ENCODE assay signal across 22 cellular contexts in genomic region chr6:159065751-159066329, GRCh38. TPM values are rescaled to one million over a fixed set of nuclear protein-coding genes. Genes with fewer than 3 reads are reported as not detected.
DNase-seq lines count a peak whose midpoint lies in the region; ATAC-seq and TF ChIP-seq lines count a peak whose summit lies in the region.
"Had no signal": no experiment of that assay in that cellular context is flagged by ENCODE, and none has a peak within 500 bp of the region (broad histone marks: within the 10 kb centered on the region; RNA-seq: fewer than 3 reads in every experiment).

No MANE protein-coding gene starts in this region.

- BruUV-seq in Caco-2 (replicated peaks; lab: Mats Ljungman, UMichigan): no TSS peak

- H3K27me3 ChIP-seq in naive thymus-derived CD4-positive, alpha-beta T cell (ENCODE audit: control insufficient read depth in 2 of 2, insufficient read depth in 2 of 2, low read length in 2 of 2): no peaks in the 10 kb centered on the region
- H3K27me3 ChIP-seq in testis (no peaks in the 10 kb centered on the region), adrenal gland (no peaks in the 10 kb centered on the region), right lobe of liver (no peaks in the 10 kb centered on the region), Caco-2 (replicated peaks; ENCODE audit: control insufficient read depth, insufficient read depth, low read length) (peaks cover 2% of the 10 kb centered on the region)

- H3K9me3 Mint-ChIP-seq in activated naive CD4-positive, alpha-beta T cell treated with anti-CD3 and anti-CD28 coated beads, Interleukin-2, amount 50 U/mL, for 24 hours: peaks cover 4% of the 10 kb centered on the region
- H3K9me3 Mint-ChIP-seq in activated naive CD4-positive, alpha-beta T cell treated with anti-CD3 and anti-CD28 coated beads, Interleukin-2, amount 50 U/mL, for 72 hours: peaks cover 3 to 30% of the 10 kb centered on the region in 2 donors
- no peaks in the 10 kb centered on the region for H3K9me3 Mint-ChIP-seq in activated naive CD8-positive, alpha-beta T cell (ENCODE audit: low read depth)
- H3K9me3 Mint-ChIP-seq in naive thymus-derived CD4-positive, alpha-beta T cell: peaks cover 0 to 3% (median 0%) of the 10 kb centered on the region in 11 donors
- H3K9me3 Mint-ChIP-seq in Caco-2 (ENCODE audit: unreplicated experiment): no peaks in the 10 kb centered on the region
- H3K9me3 Mint-ChIP-seq: activated CD4-positive, alpha-beta memory T cell treated with anti-CD3 and anti-CD28 coated beads, Interleukin-2, amount 10 ng/mL, durations not matched to agents 7 days and 5 days; CD14-positive monocyte; H9; neural crest cell had no signal

- peaks cover 51% of the 10 kb centered on the region in 2 donors for H3K4me1 ChIP-seq in naive thymus-derived CD4-positive, alpha-beta T cell (ENCODE audit: control insufficient read depth in 2 of 2, insufficient read depth in 2 of 2, low read length in 2 of 2)
- H3K4me1 ChIP-seq in testis: peaks cover 3% of the 10 kb centered on the region
- H3K4me1 ChIP-seq in adrenal gland (replicated peaks in 1 of 2): no peaks in the 10 kb centered on the region
- peaks cover 0 to 6% (median 0%) of the 10 kb centered on the region in 4 donors for H3K4me1 ChIP-seq in right lobe of liver
- no peaks in the 10 kb centered on the region for H3K4me1 ChIP-seq in Caco-2

- no peaks in the 10 kb centered on the region for H3K36me3 ChIP-seq in naive thymus-derived CD4-positive, alpha-beta T cell (ENCODE audit: control insufficient read depth in 2 of 3, insufficient read depth in 3 of 3, low read length in 3 of 3)
- H3K36me3 ChIP-seq in testis (ENCODE audit: low read depth, missing control alignments): no peaks in the 10 kb centered on the region
- H3K36me3 ChIP-seq in adrenal gland (replicated peaks in 1 of 2): no peaks in the 10 kb centered on the region
- no peaks in the 10 kb centered on the region for H3K36me3 ChIP-seq in right lobe of liver
- H3K36me3 ChIP-seq in Caco-2 (ENCODE audit: control insufficient read depth, insufficient read depth, low read length): no peaks in the 10 kb centered on the region
- H3K36me3 ChIP-seq: WERI-Rb-1 had no signal

- POLR2A ChIA-PET in naive thymus-derived CD4-positive, alpha-beta T cell (lab: Charles Lee): interaction anchor here (1.0 to 9.2 kb wide), 10 partner anchors 8 to 33 kb away, joined by 3 to 148 read pairs (median 9); partner anchors contain the start of gene TAGAP
- POLR2A ChIA-PET in Caco-2 (lab: Charles Lee): interaction anchor here (0.6 kb wide), 1 partner anchor 647 kb away, joined by 3 read pairs; no protein-coding TSS in a partner anchor

- no peaks in the 10 kb centered on the region for H3K27me3 Mint-ChIP-seq in activated naive CD4-positive, alpha-beta T cell treated with anti-CD3 and anti-CD28 coated beads, Interleukin-2, amount 50 U/mL, for 24 hours
- H3K27me3 Mint-ChIP-seq in activated naive CD8-positive, alpha-beta T cell: no peaks in the 10 kb centered on the region
- peaks cover 0 to 1% (median 0%) of the 10 kb centered on the region in 5 donors for H3K27me3 Mint-ChIP-seq in naive thymus-derived CD4-positive, alpha-beta T cell
- H3K27me3 Mint-ChIP-seq in Caco-2 (ENCODE audit: insufficient read depth, unreplicated experiment): peaks cover 40% of the 10 kb centered on the region

- H3K27ac Mint-ChIP-seq in activated naive CD4-positive, alpha-beta T cell treated with anti-CD3 and anti-CD28 coated beads, Interleukin-2, amount 50 U/mL, for 24 hours: peak overlapping the region; percentile 96
- peak overlapping the region in 1 of 2 donors; percentile 61 for H3K27ac Mint-ChIP-seq in activated naive CD4-positive, alpha-beta T cell treated with anti-CD3 and anti-CD28 coated beads, Interleukin-2, amount 50 U/mL, for 72 hours
- peak overlapping the region; percentile 97 for H3K27ac Mint-ChIP-seq in activated naive CD8-positive, alpha-beta T cell
- H3K27ac Mint-ChIP-seq in naive thymus-derived CD4-positive, alpha-beta T cell: peak overlapping the region in 8 of 9 donors; percentile 89 to 99 (median 98)
- no peak overlapping the region for H3K27ac Mint-ChIP-seq in Caco-2 (ENCODE audit: unreplicated experiment)
- H3K27ac Mint-ChIP-seq: activated CD4-positive, alpha-beta memory T cell treated with anti-CD3 and anti-CD28 coated beads, Interleukin-2, amount 10 ng/mL, durations not matched to agents 7 days and 5 days; H9 had no signal

- H3K4me3 ChIP-seq in naive thymus-derived CD4-positive, alpha-beta T cell (ENCODE audit: low read length): no peak overlapping the region
- H3K4me3 ChIP-seq in testis (no peak overlapping the region), adrenal gland (no peak overlapping the region), right lobe of liver (no peak overlapping the region), Caco-2 (ENCODE audit: low read depth, low read length) (no peak overlapping the region)
- H3K4me3 ChIP-seq: coronary artery had no signal

- intact Hi-C loops in naive thymus-derived CD4-positive, alpha-beta T cell (cut with micrococcal nuclease): no loop called here
- intact Hi-C loops in testis (cut with DNase I; ENCODE audit: low total_unique reads) (no loop called here), adrenal gland (cut with DNase I) (no loop called here), right lobe of liver (cut with DNase I) (no loop called here), Caco-2 (cut with micrococcal nuclease; ENCODE audit: unreplicated experiment) (no loop called here)

- ATAC-seq in activated naive CD4-positive, alpha-beta T cell treated with anti-CD3 and anti-CD28 coated beads, Interleukin-2, amount 50 U/mL, for 72 hours: no peak
- ATAC-seq in naive thymus-derived CD4-positive, alpha-beta T cell: no peak
- ATAC-seq in right lobe of liver: no peak

- H3K36me3 Mint-ChIP-seq in activated naive CD4-positive, alpha-beta T cell treated with anti-CD3 and anti-CD28 coated beads, Interleukin-2, amount 50 U/mL, for 24 hours: peaks cover 2% of the 10 kb centered on the region
- H3K36me3 Mint-ChIP-seq in activated naive CD4-positive, alpha-beta T cell treated with anti-CD3 and anti-CD28 coated beads, Interleukin-2, amount 50 U/mL, for 72 hours: peaks cover 16 to 53% of the 10 kb centered on the region in 2 donors
- H3K36me3 Mint-ChIP-seq in activated naive CD8-positive, alpha-beta T cell: peaks cover 5% of the 10 kb centered on the region
- peaks cover 0 to 20% (median 0%) of the 10 kb centered on the region in 5 donors for H3K36me3 Mint-ChIP-seq in naive thymus-derived CD4-positive, alpha-beta T cell
- H3K36me3 Mint-ChIP-seq in Caco-2 (ENCODE audit: insufficient read depth, unreplicated experiment): no peaks in the 10 kb centered on the region

- WGBS in testis, 2 donors: 73 to 76% methylated on average over 3 of the region's 3 CpGs
- WGBS in adrenal gland, 4 donors: 83 to 92% (median 89%) methylated on average over 3 of the region's 3 CpGs
- 81% methylated on average over 2 of the region's 3 CpGs for whole genome bisulfite sequencing in right lobe of liver (ENCODE audit: insufficient coverage, low coverage, low lambda C conversion rate, missing lambda C conversion rate)

- no peak for DNase-seq in activated naive CD4-positive, alpha-beta T cell treated with anti-CD3 and anti-CD28 coated beads, Interleukin-2, amount 50 U/mL, for 72 hours (ENCODE audit: low spot score in 2 of 2)
- DNase-seq in naive thymus-derived CD4-positive, alpha-beta T cell: no peak
- DNase-seq in testis (no peak), adrenal gland (no peak), right lobe of liver (no peak), Caco-2 (no peak)
- DNase-seq: activated CD4-positive, alpha-beta memory T cell treated with anti-CD3 and anti-CD28 coated beads, Interleukin-2, amount 10 ng/mL, durations not matched to agents 7 days and 5 days; GDM1; H9; KBM-7; mesenchymal stem cell; NCI-H2171; NCI-H526; RPMI8226; WERI-Rb-1 had no signal

- no peak overlapping the region for H3K4me3 Mint-ChIP-seq in activated naive CD4-positive, alpha-beta T cell treated with anti-CD3 and anti-CD28 coated beads, Interleukin-2, amount 50 U/mL, for 24 hours
- peak overlapping the region; percentile 22 for H3K4me3 Mint-ChIP-seq in activated naive CD8-positive, alpha-beta T cell
- peak overlapping the region in 7 of 10 donors; percentile 7 to 84 (median 64) for H3K4me3 Mint-ChIP-seq in naive thymus-derived CD4-positive, alpha-beta T cell
- no peak overlapping the region for H3K4me3 Mint-ChIP-seq in Caco-2 (ENCODE audit: unreplicated experiment)
- H3K4me3 Mint-ChIP-seq: activated CD4-positive, alpha-beta memory T cell treated with anti-CD3 and anti-CD28 coated beads, Interleukin-2, amount 10 ng/mL, durations not matched to agents 7 days and 5 days; CD14-positive monocyte; H9; neural crest cell had no signal

- H3K4me1 Mint-ChIP-seq in activated naive CD4-positive, alpha-beta T cell treated with anti-CD3 and anti-CD28 coated beads, Interleukin-2, amount 50 U/mL, for 24 hours: peaks cover 77% of the 10 kb centered on the region
- H3K4me1 Mint-ChIP-seq in activated naive CD8-positive, alpha-beta T cell (ENCODE audit: low read depth): peaks cover 78% of the 10 kb centered on the region
- peaks cover 59 to 77% (median 62%) of the 10 kb centered on the region in 7 donors for H3K4me1 Mint-ChIP-seq in naive thymus-derived CD4-positive, alpha-beta T cell
- H3K4me1 Mint-ChIP-seq in Caco-2 (ENCODE audit: low read depth, unreplicated experiment): no peaks in the 10 kb centered on the region
- H3K4me1 Mint-ChIP-seq: neural crest cell had no signal

- no peak for TF ChIP-seq CTCF in testis (IDR thresholded peaks at IDR 0.05)
- TF ChIP-seq CTCF in adrenal gland (IDR thresholded peaks at IDR 0.05): no peak
- no peak for TF ChIP-seq CTCF in right lobe of liver (IDR thresholded peaks at IDR 0.05)
- TF ChIP-seq CTCF in Caco-2 (IDR thresholded peaks at IDR 0.05; ENCODE audit: insufficient read depth in 1 of 2, low read depth in 1 of 2, low read length in 1 of 2, severe bottlenecking in 1 of 2, unreplicated experiment in 1 of 2): no peak

- H3K9me3 ChIP-seq in naive thymus-derived CD4-positive, alpha-beta T cell (ENCODE audit: control insufficient read depth in 2 of 3, low read length in 3 of 3): no peaks in the 10 kb centered on the region
- H3K9me3 ChIP-seq in testis: no peaks in the 10 kb centered on the region
- H3K9me3 ChIP-seq in adrenal gland (replicated peaks in 1 of 3): no peaks in the 10 kb centered on the region
- no peaks in the 10 kb centered on the region for H3K9me3 ChIP-seq in right lobe of liver
- H3K9me3 ChIP-seq in Caco-2: no peaks in the 10 kb centered on the region

- no peak for TF ChIP-seq POLR2A in testis (IDR thresholded peaks at IDR 0.05)
- TF ChIP-seq POLR2A in adrenal gland (IDR thresholded peaks at IDR 0.05): no peak
- no peak for TF ChIP-seq POLR2A in right lobe of liver (IDR thresholded peaks at IDR 0.05)

- CTCF ChIA-PET in naive thymus-derived CD4-positive, alpha-beta T cell (lab: Charles Lee): interaction anchor here (0.8 to 1.9 kb wide), 5 partner anchors 10 to 41 kb away, joined by 3 to 9 read pairs (median 3); partner anchors contain the start of gene TAGAP
- CTCF ChIA-PET in Caco-2 (lab: Charles Lee): interaction anchor here (0.6 to 1.9 kb wide), 2 partner anchors 9 to 461 kb away, joined by 6 to 7 read pairs; no protein-coding TSS in a partner anchor

- H3K27ac ChIP-seq in naive thymus-derived CD4-positive, alpha-beta T cell (ENCODE audit: low read depth, low read length): no peak overlapping the region
- peak overlapping the region; percentile 1 to 11 for H3K27ac ChIP-seq in testis
- H3K27ac ChIP-seq in adrenal gland: no peak overlapping the region
- no peak overlapping the region for H3K27ac ChIP-seq in right lobe of liver
- H3K27ac ChIP-seq: coronary artery, WERI-Rb-1 had no signal

RNA-seq across cellular contexts. Expression of gene TAGAP, which starts 21.0 kb away (rescaled TPM):
- 10 to 100 TPM; 29.9 to 65.0 TPM for total RNA-seq in activated naive CD4-positive, alpha-beta T cell treated with anti-CD3 and anti-CD28 coated beads, Interleukin-2, amount 50 U/mL, for 72 hours
- total RNA-seq in naive thymus-derived CD4-positive, alpha-beta T cell: 100 to 1,000 TPM in 2 of 5 experiments, 10 to 100 TPM in 3; 53.5 to 222 (median 84.0) TPM
- 100 to 1,000 TPM; 151 to 210 TPM for polyA plus RNA-seq in naive thymus-derived CD4-positive, alpha-beta T cell
- total RNA-seq in testis (1 to 10 TPM; 1.1 to 4.5 TPM), adrenal gland (1 to 10 TPM; 2.2 to 7.3 (median 4.0) TPM), right lobe of liver (1 to 10 TPM in 3 of 6 experiments, under 1 TPM in 3; 0.13 to 1.8 (median 0.92) TPM), Caco-2 (2022) (not detected in 2 replicates)
- polyA plus RNA-seq in testis (ENCODE audit: insufficient read depth, low read depth, low replicate concordance) (4.9 TPM), adrenal gland (1 to 10 TPM; 1.0 to 1.4 (median 1.3) TPM)
- total RNA-seq: fibroblast of lung, H9, neural crest cell had no signal
- polyA plus RNA-seq: AG04450, fibroblast of lung had no signal

Comparison
In these comparisons a context has a peak if more than half of its experiments do, and no peak if none do; other contexts are left out.
1. H3K4me3 Mint-ChIP-seq: peak in activated naive CD8-positive, alpha-beta T cell (single experiment) and naive thymus-derived CD4-positive, alpha-beta T cell (7 of 10); none in activated naive CD4-positive, alpha-beta T cell treated with anti-CD3 and anti-CD28 coated beads, Interleukin-2, amount 50 U/mL, for 24 hours (single experiment) and Caco-2 (single experiment).
2. H3K27ac ChIP-seq: peak in testis (2 of 2); none in naive thymus-derived CD4-positive, alpha-beta T cell (single experiment), adrenal gland (0 of 5) and right lobe of liver (0 of 3).